Comparison of ENCODE assay signal across 16 cellular contexts in genomic region chr11:132220464-132220863, GRCh38.
DNase-seq lines count a peak whose midpoint lies in the region; ATAC-seq and TF ChIP-seq lines count a peak whose summit lies in the region.
"Had no signal": no experiment of that assay in that cellular context is flagged by ENCODE, and none has a peak within 500 bp of the region (broad histone marks: within the 10 kb centered on the region; RNA-seq: fewer than 3 reads in every experiment).

No MANE protein-coding gene starts in this region.

- H3K27me3 Mint-ChIP-seq in HFFc6 (ENCODE audit: insufficient read depth), result peaks cover 9% of the 10 kb centered on the region
- H3K27me3 Mint-ChIP-seq: activated CD8-positive, alpha-beta T cell treated with anti-CD3 and anti-CD28 coated beads for 36 hours had no signal

- no peak for ATAC-seq in GM19351 (IDR thresholded peaks at IDR 0.05; ENCODE audit: unreplicated experiment)
- ATAC-seq: activated CD8-positive, alpha-beta T cell treated with anti-CD3 and anti-CD28 coated beads for 36 hours; body of pancreas had no signal

- no peaks in the 10 kb centered on the region for H3K36me3 ChIP-seq in brain microvascular endothelial cell (replicated peaks)
- H3K36me3 ChIP-seq: tibial nerve had no signal

- H3K27ac Mint-ChIP-seq in HFFc6, result peak overlapping the region; percentile 39; the same call in 1 of the 2 replicates
- H3K27ac Mint-ChIP-seq: activated CD8-positive, alpha-beta T cell treated with anti-CD3 and anti-CD28 coated beads for 36 hours; activated T-helper 2 cell treated with anti-CD3 and anti-CD28 coated beads, Interferon-gamma antibody, Interleukin-2, Interleukin-4, amounts not matched to agents 10 μg/mL and 5 μg/mL and 100 μg/mL, durations not matched to agents 14 hours and 24 hours and 36 hours had no signal

- TF ChIP-seq CTCF in HFFc6 (IDR thresholded peaks at IDR 0.05) (no peak), brain microvascular endothelial cell (IDR thresholded peaks at IDR 0.05; ENCODE audit: low read depth, low read length, missing control alignments) (no peak)

- in situ Hi-C loops in brain microvascular endothelial cell (cut with HindIII; ENCODE audit: low pct_ligation_motif_present, low sequenced_read_pairs), result no loop called here

- H3K36me3 Mint-ChIP-seq in HFFc6 (ENCODE audit: low read depth), result peaks cover 4% of the 10 kb centered on the region

- H3K27ac ChIP-seq in brain microvascular endothelial cell, result peak overlapping the region; percentile 56
- H3K27ac ChIP-seq: body of pancreas, tibial nerve had no signal

- H3K27me3 ChIP-seq in brain microvascular endothelial cell (replicated peaks), result no peaks in the 10 kb centered on the region
- H3K27me3 ChIP-seq: body of pancreas, tibial nerve had no signal

- peaks cover 14% of the 10 kb centered on the region for H3K4me1 Mint-ChIP-seq in HFFc6 (ENCODE audit: low read depth)

- H3K4me3 ChIP-seq in brain microvascular endothelial cell (ENCODE audit: low read depth, low read length), result no peak overlapping the region
- H3K4me3 ChIP-seq: body of pancreas, tibial nerve had no signal

- DNase-seq in HFFc6, result peak; percentile 92
- peak; percentile 89 for DNase-seq in brain microvascular endothelial cell
- peak; percentile 44 for DNase-seq in iris pigment epithelial cell (ENCODE audit: low read depth)
- DNase-seq in stromal cell of bone marrow (ENCODE audit: low read depth), result peak; percentile 79
- no peak for DNase-seq in NCI-H2107 (lab: John Stamatoyannopoulos, UW)
- no peak for DNase-seq in LoVo (ENCODE audit: low spot score)
- DNase-seq: activated CD8-positive, alpha-beta T cell treated with anti-CD3 and anti-CD28 coated beads for 36 hours; body of pancreas; effector memory CD4-positive, alpha-beta T cell; islet precursor cell; NCI-H1092 treated with DMSO at 0.1 percent for 48 hours; NCI-H226; stimulated activated CD4-positive, alpha-beta T cell treated with anti-CD3 and anti-CD28 coated beads, Interleukin-2, amount 100 ng/mL, for 24 hours had no signal

- H3K9me3 Mint-ChIP-seq in HFFc6, result no peaks in the 10 kb centered on the region
- H3K9me3 Mint-ChIP-seq: activated CD8-positive, alpha-beta T cell treated with anti-CD3 and anti-CD28 coated beads for 36 hours had no signal

- no peak overlapping the region for H3K4me3 Mint-ChIP-seq in HFFc6
- H3K4me3 Mint-ChIP-seq: activated CD8-positive, alpha-beta T cell treated with anti-CD3 and anti-CD28 coated beads for 36 hours had no signal

Comparison
In these comparisons a context has a peak if more than half of its experiments do, and no peak if none do; other contexts are left out.
1. DNase-seq: peak in HFFc6 (single experiment), brain microvascular endothelial cell (single experiment), iris pigment epithelial cell (single experiment) and stromal cell of bone marrow (single experiment); none in NCI-H2107 (single experiment) and LoVo (single experiment).